37 cellular contexts compared by ENCODE assay signal in the genomic region with DNA sequence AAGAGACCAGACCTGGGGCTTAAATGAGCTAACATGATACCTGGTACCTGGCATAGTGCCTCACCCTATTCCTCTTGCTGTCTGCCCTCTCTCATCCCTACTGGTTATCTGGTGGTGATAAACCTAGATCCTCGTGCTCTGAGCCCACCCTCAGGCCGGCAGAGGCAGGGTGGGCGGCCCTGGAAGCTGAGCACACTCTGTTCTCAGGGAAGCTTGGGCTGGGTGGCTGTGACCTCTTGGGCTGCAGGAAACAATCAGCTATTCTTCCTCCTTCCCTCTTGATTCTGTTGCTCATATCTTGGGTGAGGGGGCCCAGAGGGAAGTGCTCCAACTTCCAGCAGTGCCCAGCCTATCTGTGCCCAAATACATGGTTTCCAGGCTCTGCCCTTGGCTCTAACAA. TPM values are rescaled to one million over a fixed set of nuclear protein-coding genes. Genes with fewer than 3 reads are reported as not detected.
"Had no signal": no experiment of that assay in that cellular context is flagged by ENCODE, and none has a peak within 500 bp of the region (broad histone marks: within the 10 kb centered on the region; RNA-seq: fewer than 3 reads in every experiment).

No MANE protein-coding gene starts in this region.

- H3K4me3 ChIP-seq: ascending aorta, breast epithelium, coronary artery, dorsolateral prefrontal cortex, esophagus squamous epithelium, gastroesophageal sphincter had no signal

- H3K27me3 Mint-ChIP-seq: brain had no signal

- H3K36me3 ChIP-seq: breast epithelium, WERI-Rb-1 had no signal

- H3K36me3 Mint-ChIP-seq: activated CD4-positive, alpha-beta memory T cell treated with anti-CD3 and anti-CD28 coated beads for 36 hours; activated CD8-positive, alpha-beta memory T cell treated with anti-CD3 and anti-CD28 coated beads, Interleukin-2, amount 10 ng/mL, durations not matched to agents 7 days and 5 days; activated naive CD4-positive, alpha-beta T cell treated with anti-CD3 and anti-CD28 coated beads, Interleukin-2, amount 50 U/mL, for 24 hours; activated naive CD8-positive, alpha-beta T cell treated with anti-CD3 and anti-CD28 coated beads for 36 hours; T-cell had no signal

- H3K4me1 ChIP-seq: ascending aorta, breast epithelium, esophagus squamous epithelium, gastroesophageal sphincter had no signal

- H3K27me3 ChIP-seq: ascending aorta, breast epithelium, dorsolateral prefrontal cortex, gastroesophageal sphincter had no signal

- FAIRE-seq: endometrium, endothelial cell of umbilical vein had no signal

- H3K27ac ChIP-seq: ascending aorta, breast epithelium, coronary artery, dorsolateral prefrontal cortex, epithelial cell of prostate, esophagus squamous epithelium, gastroesophageal sphincter, WERI-Rb-1 had no signal

- H3K27ac Mint-ChIP-seq: activated B cell treated with CpG ODN at 0.5 μM for 24 hours; activated CD4-positive, alpha-beta memory T cell treated with anti-CD3 and anti-CD28 coated beads for 36 hours; activated CD8-positive, alpha-beta memory T cell treated with anti-CD3 and anti-CD28 coated beads, Interleukin-2, amount 10 ng/mL, durations not matched to agents 7 days and 5 days; activated CD8-positive, alpha-beta T cell treated with anti-CD3 and anti-CD28 coated beads, Interleukin-2, amount 10 ng/mL, durations not matched to agents 7 days and 5 days; activated naive CD4-positive, alpha-beta T cell treated with anti-CD3 and anti-CD28 coated beads for 36 hours; activated naive CD4-positive, alpha-beta T cell treated with anti-CD3 and anti-CD28 coated beads, Interleukin-2, amount 50 U/mL, for 24 hours; activated naive CD8-positive, alpha-beta T cell treated with anti-CD3 and anti-CD28 coated beads for 36 hours; activated naive CD8-positive, alpha-beta T cell treated with anti-CD3 and anti-CD28 coated beads, Interleukin-2, amount 50 U/mL, for 24 hours; activated T-helper 1 cell treated with anti-CD3 and anti-CD28 coated beads, Interleukin-12 subunit alpha, Interleukin-12 subunit beta, Interleukin-2, Interleukin-4 antibody, amounts not matched to agents 30 ng/mL and 10 ng/mL and 1 ng/mL, durations not matched to agents 14 hours and 24 hours and 36 hours; activated T-helper 2 cell treated with anti-CD3 and anti-CD28 coated beads, Interferon-gamma antibody, Interleukin-2, Interleukin-4, amounts not matched to agents 10 μg/mL and 5 μg/mL and 100 μg/mL, durations not matched to agents 14 hours and 24 hours and 36 hours; brain; dendritic cell treated with granulocyte-macrophage colony-stimulating factor and Interleukin-4, amounts not matched to agents 40 ng/mL and 50 ng/mL, for 4 days; effector memory CD8-positive, alpha-beta T cell; T-cell; T-helper 1 cell treated with Interleukin-12 subunit alpha and Interleukin-12 subunit beta and Interleukin-4 antibody, amounts not matched to agents 30 μg/mL and 1 μg/mL, for 36 hours had no signal

- H3K4me3 Mint-ChIP-seq: activated B cell treated with CpG ODN at 0.5 μM for 24 hours; activated CD4-positive, alpha-beta memory T cell treated with anti-CD3 and anti-CD28 coated beads for 36 hours; activated CD8-positive, alpha-beta memory T cell treated with anti-CD3 and anti-CD28 coated beads, Interleukin-2, amount 10 ng/mL, durations not matched to agents 7 days and 5 days; activated CD8-positive, alpha-beta T cell treated with anti-CD3 and anti-CD28 coated beads, Interleukin-2, amount 10 ng/mL, durations not matched to agents 7 days and 5 days; activated naive CD4-positive, alpha-beta T cell treated with anti-CD3 and anti-CD28 coated beads for 36 hours; activated naive CD4-positive, alpha-beta T cell treated with anti-CD3 and anti-CD28 coated beads, Interleukin-2, amount 50 U/mL, for 24 hours; activated naive CD8-positive, alpha-beta T cell treated with anti-CD3 and anti-CD28 coated beads for 36 hours; activated naive CD8-positive, alpha-beta T cell treated with anti-CD3 and anti-CD28 coated beads, Interleukin-2, amount 50 U/mL, for 24 hours; activated T-helper 1 cell treated with anti-CD3 and anti-CD28 coated beads, Interleukin-12 subunit alpha, Interleukin-12 subunit beta, Interleukin-2, Interleukin-4 antibody, amounts not matched to agents 30 ng/mL and 10 ng/mL and 1 ng/mL, durations not matched to agents 14 hours and 24 hours and 36 hours; brain; central memory CD8-positive, alpha-beta T cell; dendritic cell treated with granulocyte-macrophage colony-stimulating factor and Interleukin-4, amounts not matched to agents 40 ng/mL and 50 ng/mL, for 4 days; effector memory CD8-positive, alpha-beta T cell; T-cell; T-helper 1 cell treated with Interleukin-12 subunit alpha and Interleukin-12 subunit beta and Interleukin-4 antibody, amounts not matched to agents 30 μg/mL and 1 μg/mL, for 36 hours had no signal

- H3K4me1 Mint-ChIP-seq: activated naive CD4-positive, alpha-beta T cell treated with anti-CD3 and anti-CD28 coated beads, Interleukin-2, amount 50 U/mL, for 24 hours; activated naive CD8-positive, alpha-beta T cell treated with anti-CD3 and anti-CD28 coated beads for 36 hours had no signal

- DNase-seq: activated B cell treated with CpG ODN at 0.5 μM for 24 hours; activated CD4-positive, alpha-beta memory T cell treated with anti-CD3 and anti-CD28 coated beads for 36 hours; activated CD4-positive, alpha-beta T cell treated with anti-CD3 and anti-CD28 coated beads for 48 hours; activated CD4-positive, alpha-beta T cell treated with anti-CD3 and anti-CD28 coated beads, Interleukin-2, amount 50 U/mL, for 1 hour; activated CD8-positive, alpha-beta memory T cell treated with anti-CD3 and anti-CD28 coated beads, Interleukin-2, amount 10 ng/mL, durations not matched to agents 7 days and 5 days; activated CD8-positive, alpha-beta memory T cell treated with anti-CD3 and anti-CD28 coated beads, Interleukin-2, amount 50 U/mL, for 4 hours; activated CD8-positive, alpha-beta T cell treated with anti-CD3 and anti-CD28 coated beads, Interleukin-2, amount 10 ng/mL, durations not matched to agents 7 days and 5 days; activated effector memory CD4-positive, alpha-beta T cell treated with anti-CD3 and anti-CD28 coated beads, Interleukin-2, amount 50 U/mL, for 16 hours; activated naive CD4-positive, alpha-beta T cell treated with anti-CD3 and anti-CD28 coated beads for 36 hours; activated naive CD8-positive, alpha-beta T cell treated with anti-CD3 and anti-CD28 coated beads for 36 hours; activated naive CD8-positive, alpha-beta T cell treated with anti-CD3 and anti-CD28 coated beads, Interleukin-2, amount 50 U/mL, for 24 hours; activated T-cell treated with anti-CD3 and anti-CD28 coated beads, Interleukin-2, amount 50 U/mL, for 1 hour; activated T-cell treated with anti-CD3 and anti-CD28 coated beads, Interleukin-2, amount 50 U/mL, for 48 hours; dorsolateral prefrontal cortex; effector CD4-positive, alpha-beta T cell; effector memory CD8-positive, alpha-beta T cell; esophagus squamous epithelium; foreskin melanocyte; head of caudate nucleus; SW 1271; T-cell; T-helper 9 cell; WERI-Rb-1 had no signal

- H3K9me3 ChIP-seq: ascending aorta, esophagus squamous epithelium, gastroesophageal sphincter had no signal

- H3K9me3 Mint-ChIP-seq: activated B cell treated with CpG ODN at 0.5 μM for 24 hours; activated CD4-positive, alpha-beta memory T cell treated with anti-CD3 and anti-CD28 coated beads for 36 hours; activated naive CD4-positive, alpha-beta T cell treated with anti-CD3 and anti-CD28 coated beads for 36 hours; activated naive CD4-positive, alpha-beta T cell treated with anti-CD3 and anti-CD28 coated beads, Interleukin-2, amount 50 U/mL, for 24 hours; activated naive CD8-positive, alpha-beta T cell treated with anti-CD3 and anti-CD28 coated beads for 36 hours; activated naive CD8-positive, alpha-beta T cell treated with anti-CD3 and anti-CD28 coated beads, Interleukin-2, amount 50 U/mL, for 24 hours; activated T-helper 1 cell treated with anti-CD3 and anti-CD28 coated beads, Interleukin-12 subunit alpha, Interleukin-12 subunit beta, Interleukin-2, Interleukin-4 antibody, amounts not matched to agents 30 ng/mL and 10 ng/mL and 1 ng/mL, durations not matched to agents 14 hours and 24 hours and 36 hours; activated T-helper 2 cell treated with anti-CD3 and anti-CD28 coated beads, Interferon-gamma antibody, Interleukin-2, Interleukin-4, amounts not matched to agents 10 μg/mL and 5 μg/mL and 100 μg/mL, durations not matched to agents 14 hours and 24 hours and 36 hours; brain; central memory CD8-positive, alpha-beta T cell; dendritic cell treated with granulocyte-macrophage colony-stimulating factor and Interleukin-4, amounts not matched to agents 40 ng/mL and 50 ng/mL, for 4 days; effector memory CD8-positive, alpha-beta T cell; T-cell; T-helper 1 cell treated with Interleukin-12 subunit alpha and Interleukin-12 subunit beta and Interleukin-4 antibody, amounts not matched to agents 30 μg/mL and 1 μg/mL, for 36 hours had no signal

RNA-seq across cellular contexts. Expression of gene SDC3, which starts 42.0 kb away (rescaled TPM):
- total RNA-seq: activated CD8-positive, alpha-beta memory T cell treated with anti-CD3 and anti-CD28 coated beads, Interleukin-2, amount 10 ng/mL, durations not matched to agents 7 days and 5 days; activated CD8-positive, alpha-beta T cell treated with anti-CD3 and anti-CD28 coated beads, Interleukin-2, amount 10 ng/mL, durations not matched to agents 7 days and 5 days had no signal
